In genomic region chr5:16345454-16345853, GRCh38 we compare ENCODE assay signal across 15 cellular contexts.
DNase-seq lines count a peak whose midpoint lies in the region; ATAC-seq and TF ChIP-seq lines count a peak whose summit lies in the region.
"Had no signal": no experiment of that assay in that cellular context is flagged by ENCODE, and none has a peak within 500 bp of the region (broad histone marks: within the 10 kb centered on the region; RNA-seq: fewer than 3 reads in every experiment).

No MANE protein-coding gene starts in this region.

- no peaks in the 10 kb centered on the region for H3K4me1 Mint-ChIP-seq in HFFc6 (ENCODE audit: low read depth)
- H3K4me1 Mint-ChIP-seq in activated CD4-positive, alpha-beta memory T cell treated with anti-CD3 and anti-CD28 coated beads for 36 hours (ENCODE audit: low read depth): no peaks in the 10 kb centered on the region

- H3K9me3 ChIP-seq in WERI-Rb-1 (ENCODE audit: severe bottlenecking) (no peaks in the 10 kb centered on the region), mucosa of descending colon (no peaks in the 10 kb centered on the region)
- H3K9me3 ChIP-seq: lower lobe of right lung, vagina had no signal

- no peaks in the 10 kb centered on the region for H3K27me3 ChIP-seq in WERI-Rb-1 (ENCODE audit: insufficient read depth, low read depth, severe bottlenecking)
- H3K27me3 ChIP-seq: vagina had no signal

- H3K27me3 Mint-ChIP-seq in HFFc6 (ENCODE audit: insufficient read depth): peaks cover 4% of the 10 kb centered on the region
- H3K27me3 Mint-ChIP-seq in activated CD4-positive, alpha-beta memory T cell treated with anti-CD3 and anti-CD28 coated beads for 36 hours: no peaks in the 10 kb centered on the region

- H3K4me3 ChIP-seq in WERI-Rb-1 (ENCODE audit: low read depth, low read length) (no peak overlapping the region), mucosa of descending colon (no peak overlapping the region)
- H3K4me3 ChIP-seq: lower lobe of right lung, vagina had no signal

- no peak overlapping the region for H3K4me3 Mint-ChIP-seq in HFFc6
- H3K4me3 Mint-ChIP-seq in activated CD4-positive, alpha-beta memory T cell treated with anti-CD3 and anti-CD28 coated beads for 36 hours: no peak overlapping the region
- H3K4me3 Mint-ChIP-seq: activated T-cell treated with anti-CD3 and anti-CD28 coated beads, Interleukin-2, amount 50 U/mL, for 72 hours; neural crest cell; T-helper 2 cell treated with Interferon-gamma antibody and Interleukin-4, amounts not matched to agents 5 μg/mL and 100 μg/mL, for 36 hours had no signal

- no peaks in the 10 kb centered on the region for H3K36me3 Mint-ChIP-seq in HFFc6 (ENCODE audit: low read depth)
- H3K36me3 Mint-ChIP-seq in activated CD4-positive, alpha-beta memory T cell treated with anti-CD3 and anti-CD28 coated beads for 36 hours: no peaks in the 10 kb centered on the region

- H3K36me3 ChIP-seq in WERI-Rb-1 (no peaks in the 10 kb centered on the region), mucosa of descending colon (ENCODE audit: low read depth) (no peaks in the 10 kb centered on the region)
- H3K36me3 ChIP-seq: lower lobe of right lung, vagina had no signal

- TF ChIP-seq CTCF in HFFc6 (IDR thresholded peaks at IDR 0.05) (peak; percentile 30; the same call in 1 of the 2 replicates), WERI-Rb-1 (IDR thresholded peaks at IDR 0.05; ENCODE audit: low read depth, low read length) (peak; percentile 62), mucosa of descending colon (IDR thresholded peaks at IDR 0.05) (no peak)

- no peak overlapping the region for H3K27ac ChIP-seq in WERI-Rb-1
- H3K27ac ChIP-seq: lower lobe of right lung, vagina had no signal

- peak; percentile 15 for ATAC-seq in mucosa of descending colon
- ATAC-seq: activated T-cell treated with anti-CD3 and anti-CD28 coated beads, Interleukin-2, amount 50 U/mL, for 72 hours; lower lobe of right lung had no signal

- no peaks in the 10 kb centered on the region; the same call in 1 of the 2 replicates for H3K9me3 Mint-ChIP-seq in HFFc6
- H3K9me3 Mint-ChIP-seq in activated CD4-positive, alpha-beta memory T cell treated with anti-CD3 and anti-CD28 coated beads for 36 hours: no peaks in the 10 kb centered on the region
- H3K9me3 Mint-ChIP-seq: neural crest cell; T-helper 2 cell treated with Interferon-gamma antibody and Interleukin-4, amounts not matched to agents 5 μg/mL and 100 μg/mL, for 36 hours had no signal

- POLR2A ChIA-PET in activated CD4-positive, alpha-beta memory T cell treated with anti-CD3 and anti-CD28 coated beads for 36 hours (lab: Charles Lee): no interaction called here

- intact Hi-C loops in mucosa of descending colon (cut with DNase I, micrococcal nuclease): loop anchor here in 1 of 2 donors (10.0 kb wide), 1 partner anchor 109 kb away; no protein-coding TSS in a partner anchor
- intact Hi-C loops in activated CD4-positive, alpha-beta memory T cell treated with anti-CD3 and anti-CD28 coated beads for 36 hours (cut with micrococcal nuclease): no loop called here

- no peak overlapping the region for H3K27ac Mint-ChIP-seq in HFFc6
- no peak overlapping the region for H3K27ac Mint-ChIP-seq in activated CD4-positive, alpha-beta memory T cell treated with anti-CD3 and anti-CD28 coated beads for 36 hours
- H3K27ac Mint-ChIP-seq: activated T-cell treated with anti-CD3 and anti-CD28 coated beads, Interleukin-2, amount 50 U/mL, for 72 hours; T-helper 2 cell treated with Interferon-gamma antibody and Interleukin-4, amounts not matched to agents 5 μg/mL and 100 μg/mL, for 36 hours had no signal

- no peaks in the 10 kb centered on the region for H3K4me1 ChIP-seq in mucosa of descending colon (ENCODE audit: low read depth)
- H3K4me1 ChIP-seq: lower lobe of right lung, vagina had no signal

- CTCF ChIA-PET in activated CD4-positive, alpha-beta memory T cell treated with anti-CD3 and anti-CD28 coated beads for 36 hours (lab: Charles Lee): no interaction called here

- peak; percentile 38 for DNase-seq in DMS153 treated with DMSO at 0.1 percent for 48 hours (lab: John Stamatoyannopoulos, UW; ENCODE audit: unreplicated experiment)
- DNase-seq in HFFc6: no peak
- no peak for DNase-seq in WERI-Rb-1
- peak in 1 of 3 donors; percentile 17 for DNase-seq in mucosa of descending colon
- no peak for DNase-seq in SKM-1 (lab: John Stamatoyannopoulos, UW; ENCODE audit: unreplicated experiment)
- no peak for DNase-seq in activated CD4-positive, alpha-beta memory T cell treated with anti-CD3 and anti-CD28 coated beads for 36 hours
- no peak for DNase-seq in NCI-H187 treated with DMSO at 0.1 percent for 48 hours (lab: John Stamatoyannopoulos, UW)
- DNase-seq: activated T-cell treated with anti-CD3 and anti-CD28 coated beads, Interleukin-2, amount 50 U/mL, for 72 hours; cortex of kidney; lower lobe of right lung; NCI-H1048; stimulated activated naive CD4-positive, alpha-beta T cell treated with Interleukin-2 at 50 U/mL for 16 hours had no signal
